In the genomic region with DNA sequence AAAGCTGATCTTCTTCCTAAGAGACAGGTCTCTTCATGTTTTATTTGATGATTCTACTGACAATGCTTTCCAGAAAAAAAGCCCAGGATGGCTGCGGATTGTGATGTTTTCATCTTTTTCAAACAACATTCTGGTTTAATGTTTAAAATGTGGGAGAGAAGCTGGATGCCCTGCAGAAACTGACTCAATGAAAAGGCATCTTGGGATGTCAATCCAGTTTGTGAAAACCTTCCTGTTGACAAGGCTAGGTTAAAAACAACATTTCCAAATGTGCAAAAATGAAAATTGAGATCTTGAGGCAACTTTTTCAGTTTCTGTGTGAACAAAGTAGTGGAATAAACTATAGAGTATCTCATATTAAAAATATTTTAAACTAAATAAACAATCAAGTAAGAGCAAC, we compare ENCODE assay signal across 25 cellular contexts.
"Had no signal": no experiment of that assay in that cellular context is flagged by ENCODE, and none has a peak within 500 bp of the region (broad histone marks: within the 10 kb centered on the region; RNA-seq: fewer than 3 reads in every experiment).

No MANE protein-coding gene starts in this region.

- H3K27me3 Mint-ChIP-seq: activated CD4-positive, alpha-beta T cell treated with anti-CD3 and anti-CD28 coated beads, Interleukin-2, amount 10 ng/mL, durations not matched to agents 24 days and 14 days had no signal

- H3K27ac Mint-ChIP-seq: activated CD4-positive, alpha-beta memory T cell treated with anti-CD3 and anti-CD28 coated beads for 36 hours; activated CD4-positive, alpha-beta T cell treated with anti-CD3 and anti-CD28 coated beads for 36 hours; activated CD4-positive, alpha-beta T cell treated with anti-CD3 and anti-CD28 coated beads, Interleukin-2, amount 10 ng/mL, durations not matched to agents 24 days and 14 days; activated CD8-positive, alpha-beta memory T cell treated with anti-CD3 and anti-CD28 coated beads, Interleukin-2, amount 10 ng/mL, durations not matched to agents 7 days and 5 days; activated CD8-positive, alpha-beta T cell treated with anti-CD3 and anti-CD28 coated beads, Interleukin-2, amount 10 ng/mL, durations not matched to agents 7 days and 5 days; activated naive CD4-positive, alpha-beta T cell treated with anti-CD3 and anti-CD28 coated beads, Interleukin-2, amount 10 ng/mL, durations not matched to agents 7 days and 5 days; activated naive CD4-positive, alpha-beta T cell treated with anti-CD3 and anti-CD28 coated beads, Interleukin-2, amount 50 U/mL, for 72 hours; activated naive CD8-positive, alpha-beta T cell treated with anti-CD3 and anti-CD28 coated beads, Interleukin-2, amount 10 ng/mL, durations not matched to agents 7 days and 5 days; activated T-helper 1 cell treated with anti-CD3 and anti-CD28 coated beads, Interleukin-12 subunit alpha, Interleukin-12 subunit beta, Interleukin-2, Interleukin-4 antibody, amounts not matched to agents 30 ng/mL and 10 ng/mL and 1 ng/mL, durations not matched to agents 14 hours and 24 hours and 36 hours; effector memory CD8-positive, alpha-beta T cell had no signal

- H3K4me1 ChIP-seq: ascending aorta, esophagus squamous epithelium had no signal

- H3K4me3 Mint-ChIP-seq: activated CD4-positive, alpha-beta memory T cell treated with anti-CD3 and anti-CD28 coated beads for 36 hours; activated CD4-positive, alpha-beta T cell treated with anti-CD3 and anti-CD28 coated beads for 36 hours; activated CD4-positive, alpha-beta T cell treated with anti-CD3 and anti-CD28 coated beads, Interleukin-2, amount 10 ng/mL, durations not matched to agents 24 days and 14 days; activated CD8-positive, alpha-beta memory T cell treated with anti-CD3 and anti-CD28 coated beads, Interleukin-2, amount 10 ng/mL, durations not matched to agents 7 days and 5 days; activated CD8-positive, alpha-beta T cell treated with anti-CD3 and anti-CD28 coated beads, Interleukin-2, amount 10 ng/mL, durations not matched to agents 7 days and 5 days; activated naive CD4-positive, alpha-beta T cell treated with anti-CD3 and anti-CD28 coated beads, Interleukin-2, amount 10 ng/mL, durations not matched to agents 7 days and 5 days; activated naive CD8-positive, alpha-beta T cell treated with anti-CD3 and anti-CD28 coated beads, Interleukin-2, amount 10 ng/mL, durations not matched to agents 7 days and 5 days; activated T-helper 1 cell treated with anti-CD3 and anti-CD28 coated beads, Interleukin-12 subunit alpha, Interleukin-12 subunit beta, Interleukin-2, Interleukin-4 antibody, amounts not matched to agents 30 ng/mL and 10 ng/mL and 1 ng/mL, durations not matched to agents 14 hours and 24 hours and 36 hours; effector memory CD8-positive, alpha-beta T cell had no signal

- H3K36me3 Mint-ChIP-seq: activated CD4-positive, alpha-beta memory T cell treated with anti-CD3 and anti-CD28 coated beads for 36 hours; activated CD8-positive, alpha-beta memory T cell treated with anti-CD3 and anti-CD28 coated beads, Interleukin-2, amount 10 ng/mL, durations not matched to agents 7 days and 5 days; activated naive CD4-positive, alpha-beta T cell treated with anti-CD3 and anti-CD28 coated beads, Interleukin-2, amount 10 ng/mL, durations not matched to agents 7 days and 5 days; activated naive CD4-positive, alpha-beta T cell treated with anti-CD3 and anti-CD28 coated beads, Interleukin-2, amount 50 U/mL, for 72 hours; activated naive CD8-positive, alpha-beta T cell treated with anti-CD3 and anti-CD28 coated beads, Interleukin-2, amount 10 ng/mL, durations not matched to agents 7 days and 5 days had no signal

- H3K9me3 Mint-ChIP-seq: activated naive CD4-positive, alpha-beta T cell treated with anti-CD3 and anti-CD28 coated beads, Interleukin-2, amount 10 ng/mL, durations not matched to agents 7 days and 5 days had no signal

- DNase-seq: activated CD4-positive, alpha-beta memory T cell treated with anti-CD3 and anti-CD28 coated beads for 36 hours; activated CD4-positive, alpha-beta T cell treated with anti-CD3 and anti-CD28 coated beads for 36 hours; activated CD4-positive, alpha-beta T cell treated with anti-CD3 and anti-CD28 coated beads, Interleukin-2, amount 10 ng/mL, durations not matched to agents 24 days and 14 days; activated CD4-positive, CD25-positive, alpha-beta regulatory T cell; activated CD4-positive, CD25-positive, alpha-beta regulatory T cell treated with anti-CD3 and anti-CD28 coated beads, Interleukin-2, amount 50 U/mL, for 72 hours; activated CD8-positive, alpha-beta memory T cell treated with anti-CD3 and anti-CD28 coated beads, Interleukin-2, amount 10 ng/mL, durations not matched to agents 7 days and 5 days; activated CD8-positive, alpha-beta memory T cell treated with anti-CD3 and anti-CD28 coated beads, Interleukin-2, amount 50 U/mL, for 4 hours; activated CD8-positive, alpha-beta T cell treated with anti-CD3 and anti-CD28 coated beads, Interleukin-2, amount 10 ng/mL, durations not matched to agents 7 days and 5 days; activated gamma-delta T cell; activated naive CD4-positive, alpha-beta T cell; activated naive CD4-positive, alpha-beta T cell treated with anti-CD3 and anti-CD28 coated beads, Interleukin-2, amount 10 ng/mL, durations not matched to agents 7 days and 5 days; activated naive CD8-positive, alpha-beta T cell treated with anti-CD3 and anti-CD28 coated beads, Interleukin-2, amount 10 ng/mL, durations not matched to agents 7 days and 5 days; activated T-cell treated with anti-CD3 and anti-CD28 coated beads, Interleukin-2, amount 50 U/mL, for 1 hour; activated T-cell treated with anti-CD3 and anti-CD28 coated beads, Interleukin-2, amount 50 U/mL, for 48 hours; brain microvascular endothelial cell; caudate nucleus; cortex of kidney; effector CD4-positive, alpha-beta T cell; effector memory CD8-positive, alpha-beta T cell; esophagus squamous epithelium; head of caudate nucleus had no signal

- H3K4me1 Mint-ChIP-seq: activated CD4-positive, alpha-beta T cell treated with anti-CD3 and anti-CD28 coated beads for 36 hours; activated CD4-positive, alpha-beta T cell treated with anti-CD3 and anti-CD28 coated beads, Interleukin-2, amount 10 ng/mL, durations not matched to agents 24 days and 14 days; activated CD8-positive, alpha-beta memory T cell treated with anti-CD3 and anti-CD28 coated beads, Interleukin-2, amount 10 ng/mL, durations not matched to agents 7 days and 5 days; activated naive CD4-positive, alpha-beta T cell treated with anti-CD3 and anti-CD28 coated beads, Interleukin-2, amount 10 ng/mL, durations not matched to agents 7 days and 5 days; activated naive CD8-positive, alpha-beta T cell treated with anti-CD3 and anti-CD28 coated beads, Interleukin-2, amount 10 ng/mL, durations not matched to agents 7 days and 5 days had no signal

- H3K27ac ChIP-seq: ascending aorta, brain microvascular endothelial cell, epithelial cell of prostate, esophagus squamous epithelium had no signal

- H3K36me3 ChIP-seq: ascending aorta, brain microvascular endothelial cell, esophagus squamous epithelium had no signal

- H3K27me3 ChIP-seq: ascending aorta, brain microvascular endothelial cell, esophagus squamous epithelium had no signal

- H3K4me3 ChIP-seq: ascending aorta, esophagus squamous epithelium had no signal

- H3K9me3 ChIP-seq: ascending aorta, esophagus squamous epithelium had no signal

- ATAC-seq: activated CD4-positive, alpha-beta T cell treated with anti-CD3 and anti-CD28 coated beads for 36 hours; activated CD8-positive, alpha-beta memory T cell treated with anti-CD3 and anti-CD28 coated beads, Interleukin-2, amount 10 ng/mL, durations not matched to agents 7 days and 5 days; activated CD8-positive, alpha-beta T cell treated with anti-CD3 and anti-CD28 coated beads, Interleukin-2, amount 10 ng/mL, durations not matched to agents 7 days and 5 days; activated naive CD4-positive, alpha-beta T cell treated with anti-CD3 and anti-CD28 coated beads, Interleukin-2, amount 50 U/mL, for 72 hours; effector memory CD8-positive, alpha-beta T cell had no signal
